In genomic region chr11:96162816-96163499, GRCh38 we compare ENCODE assay signal across 10 cellular contexts.
DNase-seq lines count a peak whose midpoint lies in the region; ATAC-seq, FAIRE-seq and TF ChIP-seq lines count a peak whose summit lies in the region.
"Had no signal": no experiment of that assay in that cellular context is flagged by ENCODE, and none has a peak within 500 bp of the region (broad histone marks: within the 10 kb centered on the region; RNA-seq: fewer than 3 reads in every experiment).

No MANE protein-coding gene starts in this region.

- TF ChIP-seq POLR2A in H54 (IDR thresholded peaks at IDR 0.05; ENCODE audit: low read depth, low read length): no peak

- peak; percentile 71 for FAIRE-seq in H54 (lab: Jason Lieb, UNC)
- FAIRE-seq: islet of Langerhans had no signal

- intact Hi-C loops in left cardiac atrium (cut with DNase I): loop anchor here in 1 of 2 donors (5.0 to 10.0 kb wide), 2 partner anchors 52 to 179 kb away; partner anchors contain the start of gene MAML2

- ATAC-seq in left cardiac atrium (peak; percentile 87 to 90), GM21528 (IDR thresholded peaks at IDR 0.05; ENCODE audit: low FRiP score, unreplicated experiment) (no peak), GM18511 (IDR thresholded peaks at IDR 0.05; ENCODE audit: unreplicated experiment) (no peak), HG02970 (IDR thresholded peaks at IDR 0.05; ENCODE audit: low FRiP score, unreplicated experiment) (no peak)

- DNase-seq in H54 (ENCODE audit: insufficient read length, low spot score): no peak
- DNase-seq in amniotic stem cell (lab: John Stamatoyannopoulos, UW): peak; percentile 79
- peak; percentile 42 for DNase-seq in left cardiac atrium
- DNase-seq in smooth muscle cell of the brain vasculature (ENCODE audit: low read depth, low spot score): peak; percentile 57
- no peak for DNase-seq in iPS-NIHi7 (ENCODE audit: extremely low spot score)
- DNase-seq: T-helper 1 cell had no signal

Comparison
In these comparisons a context has a peak if more than half of its experiments do, and no peak if none do; other contexts are left out.
1. DNase-seq: peak in amniotic stem cell (single experiment), left cardiac atrium (single experiment) and smooth muscle cell of the brain vasculature (single experiment); none in H54 (single experiment) and iPS-NIHi7 (single experiment).
2. ATAC-seq: peak in left cardiac atrium (2 of 2); none in GM21528 (single experiment), GM18511 (single experiment) and HG02970 (single experiment).